In genomic region chr12:52078276-52078675, GRCh38 we compare ENCODE assay signal across 1 cellular context.
TF ChIP-seq lines count a peak whose summit lies in the region.

No MANE protein-coding gene starts in this region.

TF ChIP-seq in HepG2, 621 proteins besides CTCF, POLR2A, EP300 and RAD21:
- TF ChIP-seq ZNF576 (CRISPR knock-in tag; IDR thresholded peaks at IDR 0.05) (no peak), REST (IDR thresholded peaks at IDR 0.05; ENCODE audit: borderline replicate concordance in 1 of 2, low read depth in 1 of 2, low read length in 2 of 2) (peak; percentile 19 to 76), ZNF326 (CRISPR knock-in tag; IDR thresholded peaks at IDR 0.05; ENCODE audit: borderline replicate concordance) (no peak)
